ENCODE assay signal across 22 cellular contexts in genomic region chr14:74442757-74443156, GRCh38. TPM values are rescaled to one million over a fixed set of nuclear protein-coding genes. Genes with fewer than 3 reads are reported as not detected.
DNase-seq lines count a peak whose midpoint lies in the region; ATAC-seq, FAIRE-seq and TF ChIP-seq lines count a peak whose summit lies in the region.
"Had no signal": no experiment of that assay in that cellular context is flagged by ENCODE, and none has a peak within 500 bp of the region (broad histone marks: within the 10 kb centered on the region; RNA-seq: fewer than 3 reads in every experiment).

No MANE protein-coding gene starts in this region.

- H3K36me3 Mint-ChIP-seq in endothelial cell (ENCODE audit: low read depth, unreplicated experiment), result no peaks in the 10 kb centered on the region
- no peaks in the 10 kb centered on the region for H3K36me3 Mint-ChIP-seq in activated CD4-positive, alpha-beta T cell treated with anti-CD3 and anti-CD28 coated beads, Interleukin-2, amount 10 ng/mL, durations not matched to agents 24 days and 14 days (ENCODE audit: low read depth)
- H3K36me3 Mint-ChIP-seq: IgD-negative memory B cell had no signal

- no peaks in the 10 kb centered on the region for H3K9me3 Mint-ChIP-seq in endothelial cell (ENCODE audit: unreplicated experiment)
- no peaks in the 10 kb centered on the region for H3K9me3 Mint-ChIP-seq in activated CD4-positive, alpha-beta T cell treated with anti-CD3 and anti-CD28 coated beads, Interleukin-2, amount 10 ng/mL, durations not matched to agents 24 days and 14 days
- H3K9me3 Mint-ChIP-seq: CD4-positive, alpha-beta T cell; IgD-negative memory B cell had no signal

- no peak overlapping the region for H3K4me2 ChIP-seq in HepG2 (ENCODE audit: low read depth, low read length)
- H3K4me2 ChIP-seq in mesendoderm (ENCODE audit: low read length), result no peak overlapping the region
- H3K4me2 ChIP-seq: A549 had no signal

- no peaks in the 10 kb centered on the region for H4K20me1 ChIP-seq in HepG2 (ENCODE audit: insufficient read depth, low read length)

- no peak overlapping the region for H2BK120ac ChIP-seq in mesendoderm (ENCODE audit: low read depth, low read length)

- no peaks in the 10 kb centered on the region for H3K27me3 Mint-ChIP-seq in endothelial cell (ENCODE audit: unreplicated experiment)
- H3K27me3 Mint-ChIP-seq in activated CD4-positive, alpha-beta T cell treated with anti-CD3 and anti-CD28 coated beads, Interleukin-2, amount 10 ng/mL, durations not matched to agents 24 days and 14 days, result peaks cover 20% of the 10 kb centered on the region

- H4K8ac ChIP-seq in mesendoderm (ENCODE audit: low read depth, low read length), result no peak overlapping the region

- CTCF ChIA-PET in HepG2 (lab: Yijun Ruan, JAX; ENCODE audit: low intra/inter-chr PET ratio, low total read pairs), result no interaction called here

- H3K79me2 ChIP-seq in HepG2 (ENCODE audit: insufficient read depth, low read length) (no peaks in the 10 kb centered on the region), mesendoderm (ENCODE audit: control insufficient read depth, insufficient read depth, low read length) (no peaks in the 10 kb centered on the region)

- no peak for TF ChIP-seq EP300 in HepG2 (IDR thresholded peaks at IDR 0.05; ENCODE audit: low read depth in 2 of 2, low read length in 2 of 2)
- TF ChIP-seq EP300 in HepG2 (CRISPR knock-in tag; IDR thresholded peaks at IDR 0.05; ENCODE audit: borderline replicate concordance), result no peak

- peak overlapping the region; percentile 77 for H3K56ac ChIP-seq in mesendoderm (ENCODE audit: low read length)

- peak overlapping the region; percentile 29 for H3K18ac ChIP-seq in mesendoderm (ENCODE audit: low read length)

- TF ChIP-seq RAD21 in liver (IDR thresholded peaks at IDR 0.05) (no peak), HepG2 (CRISPR knock-in tag; IDR thresholded peaks at IDR 0.05) (no peak)

- H4K5ac ChIP-seq in mesendoderm (ENCODE audit: low read length), result no peak overlapping the region

- H3K4me3 ChIP-seq in liver (ENCODE audit: low read depth in 1 of 3, low read length in 3 of 3) (no peak overlapping the region), HepG2 (replicated peaks in 1 of 3; ENCODE audit: insufficient read depth in 1 of 3, low read depth in 2 of 3, low read length in 3 of 3) (no peak overlapping the region), mesendoderm (ENCODE audit: low read length) (no peak overlapping the region), gastrocnemius medialis (no peak overlapping the region)
- H3K4me3 ChIP-seq: A549 had no signal

- BruUV-seq in HepG2 (replicated peaks; lab: Mats Ljungman, UMichigan), result no TSS peak

- POLR2A ChIA-PET in HepG2 (lab: Yijun Ruan, JAX), result no interaction called here

- in situ Hi-C loops in HepG2 (cut with HindIII; ENCODE audit: extremely low pct_ligation_motif_present, low pct_unique_long_range_greater_than_20kb) (no loop called here), gastrocnemius medialis (cut with MboI; ENCODE audit: low sequenced_read_pairs in 4 of 4) (no loop called here)

- H3K36me3 ChIP-seq in liver (ENCODE audit: control insufficient read depth in 4 of 4, insufficient read depth in 3 of 4, low read depth in 1 of 4, low read length in 3 of 4) (no peaks in the 10 kb centered on the region), HepG2 (replicated peaks in 1 of 2; ENCODE audit: control insufficient read depth in 1 of 2, insufficient read depth in 2 of 2, low read length in 2 of 2) (no peaks in the 10 kb centered on the region), mesendoderm (ENCODE audit: control insufficient read depth, insufficient read depth, low read length) (no peaks in the 10 kb centered on the region), gastrocnemius medialis (no peaks in the 10 kb centered on the region)

- intact Hi-C loops in HepG2 (cut with micrococcal nuclease; ENCODE audit: unreplicated experiment) (no loop called here), gastrocnemius medialis (cut with DNase I; ENCODE audit: low total_unique reads) (no loop called here)
- intact Hi-C loops in activated CD4-positive, alpha-beta T cell treated with anti-CD3 and anti-CD28 coated beads, Interleukin-2, amount 10 ng/mL, durations not matched to agents 24 days and 14 days (cut with micrococcal nuclease), result no loop called here

- TF ChIP-seq POLR2A in HepG2 (IDR thresholded peaks at IDR 0.05; ENCODE audit: insufficient read depth in 1 of 2, low read depth in 2 of 2, low read length in 2 of 2) (no peak), gastrocnemius medialis (IDR thresholded peaks at IDR 0.05) (no peak)

- H2AFZ ChIP-seq in HepG2 (ENCODE audit: low read length), result no peak overlapping the region

- no peak overlapping the region for H2AK5ac ChIP-seq in mesendoderm (ENCODE audit: low read length)

- no peaks in the 10 kb centered on the region for H3K79me1 ChIP-seq in mesendoderm (ENCODE audit: low read length)

- no peak for TF ChIP-seq CTCF in liver (IDR thresholded peaks at IDR 0.05; ENCODE audit: low read depth, low read length, missing input control)
- no peak for TF ChIP-seq CTCF in HepG2 (CRISPR knock-in tag; IDR thresholded peaks at IDR 0.05)
- TF ChIP-seq CTCF in endothelial cell (IDR thresholded peaks at IDR 0.05; ENCODE audit: unreplicated experiment), result no peak
- no peak for TF ChIP-seq CTCF in gastrocnemius medialis (IDR thresholded peaks at IDR 0.05 in 4 of 5, conservative IDR thresholded peaks at IDR 0.05 in 1 of 5)

- no peak for DNase-seq in HepG2 (ENCODE audit: low spot score)
- no peak for DNase-seq in endothelial cell (ENCODE audit: low spot score)
- no peak for DNase-seq in mesendoderm
- no peak for DNase-seq in gastrocnemius medialis
- DNase-seq in activated CD4-positive, alpha-beta T cell treated with anti-CD3 and anti-CD28 coated beads, Interleukin-2, amount 10 ng/mL, durations not matched to agents 24 days and 14 days, result no peak
- no peak for DNase-seq in activated CD4-positive, alpha-beta T cell treated with anti-CD3 and anti-CD28 coated beads for 1 hour
- DNase-seq: AML-193; Caco-2; CD4-positive, alpha-beta T cell; HCEC 1CT had no signal

- peak overlapping the region; percentile 12 for H3K27ac Mint-ChIP-seq in endothelial cell (ENCODE audit: unreplicated experiment)
- H3K27ac Mint-ChIP-seq in activated CD4-positive, alpha-beta T cell treated with anti-CD3 and anti-CD28 coated beads, Interleukin-2, amount 10 ng/mL, durations not matched to agents 24 days and 14 days, result no peak overlapping the region
- H3K27ac Mint-ChIP-seq: CD4-positive, alpha-beta T cell; IgD-negative memory B cell had no signal

- H3K4me1 ChIP-seq in liver (ENCODE audit: control insufficient read depth in 4 of 4, insufficient read depth in 4 of 4, low read length in 3 of 4) (peaks cover 0 to 18% (median 6%) of the 10 kb centered on the region in 4 donors), HepG2 (ENCODE audit: insufficient read depth, low read length) (peaks cover 6% of the 10 kb centered on the region), mesendoderm (ENCODE audit: control insufficient read depth, low read depth, low read length) (peaks cover 8% of the 10 kb centered on the region), gastrocnemius medialis (no peaks in the 10 kb centered on the region)
- H3K4me1 ChIP-seq: A549 had no signal

- no peak overlapping the region for H3K23ac ChIP-seq in mesendoderm (ENCODE audit: low read length)

- no peak for ATAC-seq in HepG2
- ATAC-seq in gastrocnemius medialis, result no peak
- ATAC-seq: A549 had no signal

- H3K9ac ChIP-seq in liver (ENCODE audit: low read depth in 1 of 2, low read length in 2 of 2) (no peak overlapping the region), HepG2 (ENCODE audit: insufficient read depth, low read depth, low read length) (no peak overlapping the region), mesendoderm (ENCODE audit: low read length) (no peak overlapping the region)

- H3K4me1 Mint-ChIP-seq in endothelial cell (ENCODE audit: unreplicated experiment), result peaks cover 35% of the 10 kb centered on the region
- no peaks in the 10 kb centered on the region for H3K4me1 Mint-ChIP-seq in activated CD4-positive, alpha-beta T cell treated with anti-CD3 and anti-CD28 coated beads, Interleukin-2, amount 10 ng/mL, durations not matched to agents 24 days and 14 days
- H3K4me1 Mint-ChIP-seq: IgD-negative memory B cell had no signal

- H2BK15ac ChIP-seq in mesendoderm (replicated peaks; ENCODE audit: low read depth), result no peak overlapping the region

- no peak overlapping the region for H3K27ac ChIP-seq in liver (ENCODE audit: low read depth in 1 of 2, low read length in 2 of 2)
- no peak overlapping the region for H3K27ac ChIP-seq in HepG2 (ENCODE audit: extremely low read length, insufficient read depth, low read length)
- H3K27ac ChIP-seq in mesendoderm (ENCODE audit: low read depth, low read length), result peak overlapping the region; percentile 79
- no peak overlapping the region for H3K27ac ChIP-seq in gastrocnemius medialis
- H3K27ac ChIP-seq: 22Rv1, A549, C4-2B had no signal

- H3K27me3 ChIP-seq in liver (ENCODE audit: control insufficient read depth in 4 of 4, insufficient read depth in 4 of 4, low read length in 3 of 4), result no peaks in the 10 kb centered on the region
- no peaks in the 10 kb centered on the region for H3K27me3 ChIP-seq in HepG2 (ENCODE audit: control insufficient read depth in 1 of 2, insufficient read depth in 2 of 2, low read length in 2 of 2)
- H3K27me3 ChIP-seq in mesendoderm (ENCODE audit: insufficient read depth, low read length, poor library complexity), result no peaks in the 10 kb centered on the region
- H3K27me3 ChIP-seq in gastrocnemius medialis, result no peaks in the 10 kb centered on the region

- H3K4ac ChIP-seq in mesendoderm (ENCODE audit: low read depth, low read length), result no peak overlapping the region

- no peak overlapping the region for H3K4me3 Mint-ChIP-seq in endothelial cell (ENCODE audit: unreplicated experiment)
- H3K4me3 Mint-ChIP-seq in activated CD4-positive, alpha-beta T cell treated with anti-CD3 and anti-CD28 coated beads, Interleukin-2, amount 10 ng/mL, durations not matched to agents 24 days and 14 days, result no peak overlapping the region
- H3K4me3 Mint-ChIP-seq: CD4-positive, alpha-beta T cell; IgD-negative memory B cell had no signal

- no peak for FAIRE-seq in HepG2 (lab: Jason Lieb, UNC)
- FAIRE-seq: A549, D721Med, G401.6, GM12891, GM19239 had no signal

- peak overlapping the region; percentile 61 for H2BK5ac ChIP-seq in mesendoderm (ENCODE audit: low read length)

- H3K9me3 ChIP-seq in liver (ENCODE audit: control insufficient read depth in 4 of 4, low read length in 3 of 4) (no peaks in the 10 kb centered on the region), HepG2 (ENCODE audit: low read length) (no peaks in the 10 kb centered on the region), gastrocnemius medialis (no peaks in the 10 kb centered on the region)
- H3K9me3 ChIP-seq: A549, Caco-2 had no signal

RNA-seq across cellular contexts. Expression of gene SYNDIG1L, which starts 16.7 kb away (rescaled TPM):
- total RNA-seq in liver, result under 1 TPM in 1 of 2 donors, not detected in 1; 0.08 TPM
- polyA plus RNA-seq in liver, result not detected
- not detected in 2 replicates for total RNA-seq in HepG2 (2016; rRNA removed; fragmentation: Illumina TruSeq; extraction: Trizol)
- not detected in 2 replicates for total RNA-seq in HepG2 (2016; cell fraction: cytosol; rRNA removed; fragmentation: Illumina TruSeq; extraction: Trizol; ENCODE audit: low read depth)
- not detected in 2 replicates for total RNA-seq in HepG2 (2016; cell fraction: insoluble cytoplasmic fraction; rRNA removed; fragmentation: Illumina TruSeq; extraction: Trizol)
- not detected in 2 replicates for total RNA-seq in HepG2 (2016; cell fraction: membrane; rRNA removed; fragmentation: Illumina TruSeq; extraction: Trizol)
- not detected in 2 replicates for total RNA-seq in HepG2 (2016; cell fraction: nucleus; rRNA removed; fragmentation: Illumina TruSeq; extraction: Trizol)
- polyA plus RNA-seq in HepG2 (2011; rRNA removed), result 0.04 and 0.10 TPM in 2 replicates
- 0.03 TPM in 1 of 2 replicates, not detected in the other for polyA plus RNA-seq in HepG2 (2011; cell fraction: cytosol; rRNA removed)
- 0.21 and 0.29 TPM in 2 replicates for polyA plus RNA-seq in HepG2 (2011; cell fraction: nucleus; rRNA removed)
- 0.12 TPM in 1 of 2 replicates, not detected in the other for polyA plus RNA-seq in HepG2 (2012)
- not detected in 2 replicates for polyA plus RNA-seq in HepG2 (2016; cell fraction: cytosol; fragmentation: Illumina TruSeq; extraction: Trizol; ENCODE audit: low read depth)
- polyA plus RNA-seq in HepG2 (2016; cell fraction: insoluble cytoplasmic fraction; fragmentation: Illumina TruSeq; extraction: Trizol; ENCODE audit: low read depth), result not detected in 2 replicates
- not detected in 2 replicates for polyA plus RNA-seq in HepG2 (2016; cell fraction: membrane; fragmentation: Illumina TruSeq; extraction: Trizol; ENCODE audit: low read depth)
- polyA plus RNA-seq in HepG2 (2016; cell fraction: nucleus; fragmentation: Illumina TruSeq; extraction: Trizol; ENCODE audit: insufficient read depth, low read depth), result not detected in 2 replicates
- not detected in 2 replicates for polyA minus RNA-seq in HepG2 (2011; rRNA and poly(A)+ RNA removed; ENCODE audit: low replicate concordance)
- not detected in 2 replicates for polyA minus RNA-seq in HepG2 (2011; cell fraction: cytosol; rRNA and poly(A)+ RNA removed)
- not detected in 2 replicates for polyA minus RNA-seq in HepG2 (2011; cell fraction: nucleus; rRNA and poly(A)+ RNA removed)
- 1.1 TPM for total RNA-seq in endothelial cell (ENCODE audit: unreplicated experiment)
- 0.37 TPM for polyA plus RNA-seq in mesendoderm (2013, experiment 1 of 2)
- polyA plus RNA-seq in mesendoderm (2013, experiment 2 of 2), result 0.34 TPM
- total RNA-seq in gastrocnemius medialis, result not detected
- not detected in 2 replicates for total RNA-seq in activated CD4-positive, alpha-beta T cell treated with anti-CD3 and anti-CD28 coated beads, Interleukin-2, amount 10 ng/mL, durations not matched to agents 24 days and 14 days
- total RNA-seq: CD4-positive, alpha-beta T cell; H4; HT-29 had no signal
- polyA plus RNA-seq: A549, BJ, IgD-negative memory B cell had no signal

RNA-seq across cellular contexts. Expression of gene NPC2, which starts 50.3 kb away (rescaled TPM):
- total RNA-seq in liver (100 to 1,000 TPM in 1 of 2 donors, 10 to 100 TPM in 1; 69.7 to 118 TPM), HepG2 (2016; rRNA removed; fragmentation: Illumina TruSeq; extraction: Trizol) (108 and 164 TPM in 2 replicates), endothelial cell (ENCODE audit: unreplicated experiment) (246 TPM), gastrocnemius medialis (100 to 1,000 TPM in 1 of 4 donors, 10 to 100 TPM in 3; 75.9 to 176 (median 92.9) TPM)
- polyA plus RNA-seq in liver (100 to 1,000 TPM in 1 of 2 donors, 10 to 100 TPM in 1; 91.5 to 133 TPM), HepG2 (2011; rRNA removed) (132 and 136 TPM in 2 replicates)
- 97.6 and 98.1 TPM in 2 replicates for total RNA-seq in HepG2 (2016; cell fraction: cytosol; rRNA removed; fragmentation: Illumina TruSeq; extraction: Trizol; ENCODE audit: low read depth)
- 110 and 171 TPM in 2 replicates for total RNA-seq in HepG2 (2016; cell fraction: insoluble cytoplasmic fraction; rRNA removed; fragmentation: Illumina TruSeq; extraction: Trizol)
- 151 and 156 TPM in 2 replicates for total RNA-seq in HepG2 (2016; cell fraction: membrane; rRNA removed; fragmentation: Illumina TruSeq; extraction: Trizol)
- total RNA-seq in HepG2 (2016; cell fraction: nucleus; rRNA removed; fragmentation: Illumina TruSeq; extraction: Trizol), result 133 and 142 TPM in 2 replicates
- polyA plus RNA-seq in HepG2 (2011; cell fraction: cytosol; rRNA removed), result 168 and 213 TPM in 2 replicates
- polyA plus RNA-seq in HepG2 (2011; cell fraction: nucleus; rRNA removed), result 111 and 132 TPM in 2 replicates
- 184 and 188 TPM in 2 replicates for polyA plus RNA-seq in HepG2 (2012)
- 123 and 125 TPM in 2 replicates for polyA plus RNA-seq in HepG2 (2016; cell fraction: cytosol; fragmentation: Illumina TruSeq; extraction: Trizol; ENCODE audit: low read depth)
- 137 and 155 TPM in 2 replicates for polyA plus RNA-seq in HepG2 (2016; cell fraction: insoluble cytoplasmic fraction; fragmentation: Illumina TruSeq; extraction: Trizol; ENCODE audit: low read depth)
- polyA plus RNA-seq in HepG2 (2016; cell fraction: membrane; fragmentation: Illumina TruSeq; extraction: Trizol; ENCODE audit: low read depth), result 181 and 189 TPM in 2 replicates
- 223 and 240 TPM in 2 replicates for polyA plus RNA-seq in HepG2 (2016; cell fraction: nucleus; fragmentation: Illumina TruSeq; extraction: Trizol; ENCODE audit: insufficient read depth, low read depth)
- polyA minus RNA-seq in HepG2 (2011; rRNA and poly(A)+ RNA removed; ENCODE audit: low replicate concordance), result 84.2 and 184 TPM in 2 replicates
- polyA minus RNA-seq in HepG2 (2011; cell fraction: cytosol; rRNA and poly(A)+ RNA removed), result 82.0 and 93.2 TPM in 2 replicates
- 30.8 and 32.4 TPM in 2 replicates for polyA minus RNA-seq in HepG2 (2011; cell fraction: nucleus; rRNA and poly(A)+ RNA removed)
- polyA plus RNA-seq in mesendoderm (2013, experiment 1 of 2), result 266 TPM
- polyA plus RNA-seq in mesendoderm (2013, experiment 2 of 2), result 248 TPM
- total RNA-seq in activated CD4-positive, alpha-beta T cell treated with anti-CD3 and anti-CD28 coated beads, Interleukin-2, amount 10 ng/mL, durations not matched to agents 24 days and 14 days, result 12.3 and 15.5 TPM in 2 replicates

RNA-seq across cellular contexts. Expression of gene ISCA2, which starts 50.8 kb away (rescaled TPM):
- total RNA-seq in liver (10 to 100 TPM in 1 of 2 donors, 1 to 10 TPM in 1; 7.1 to 19.9 TPM), HepG2 (2016; rRNA removed; fragmentation: Illumina TruSeq; extraction: Trizol) (43.4 and 53.0 TPM in 2 replicates), endothelial cell (ENCODE audit: unreplicated experiment) (31.4 TPM), gastrocnemius medialis (10 to 100 TPM in 3 of 4 donors, 1 to 10 TPM in 1; 9.9 to 11.6 (median 11.4) TPM)
- polyA plus RNA-seq in liver (10 to 100 TPM; 11.6 to 35.3 TPM), HepG2 (2011; rRNA removed) (24.8 and 32.1 TPM in 2 replicates)
- 17.5 and 18.2 TPM in 2 replicates for total RNA-seq in HepG2 (2016; cell fraction: cytosol; rRNA removed; fragmentation: Illumina TruSeq; extraction: Trizol; ENCODE audit: low read depth)
- 42.9 and 57.5 TPM in 2 replicates for total RNA-seq in HepG2 (2016; cell fraction: insoluble cytoplasmic fraction; rRNA removed; fragmentation: Illumina TruSeq; extraction: Trizol)
- total RNA-seq in HepG2 (2016; cell fraction: membrane; rRNA removed; fragmentation: Illumina TruSeq; extraction: Trizol), result 23.3 and 26.7 TPM in 2 replicates
- total RNA-seq in HepG2 (2016; cell fraction: nucleus; rRNA removed; fragmentation: Illumina TruSeq; extraction: Trizol), result 21.1 and 23.4 TPM in 2 replicates
- polyA plus RNA-seq in HepG2 (2011; cell fraction: cytosol; rRNA removed), result 24.5 and 27.0 TPM in 2 replicates
- 11.3 and 11.4 TPM in 2 replicates for polyA plus RNA-seq in HepG2 (2011; cell fraction: nucleus; rRNA removed)
- polyA plus RNA-seq in HepG2 (2012), result 18.4 and 18.8 TPM in 2 replicates
- polyA plus RNA-seq in HepG2 (2016; cell fraction: cytosol; fragmentation: Illumina TruSeq; extraction: Trizol; ENCODE audit: low read depth), result 16.6 and 20.0 TPM in 2 replicates
- 55.8 and 67.9 TPM in 2 replicates for polyA plus RNA-seq in HepG2 (2016; cell fraction: insoluble cytoplasmic fraction; fragmentation: Illumina TruSeq; extraction: Trizol; ENCODE audit: low read depth)
- polyA plus RNA-seq in HepG2 (2016; cell fraction: membrane; fragmentation: Illumina TruSeq; extraction: Trizol; ENCODE audit: low read depth), result 20.6 and 24.2 TPM in 2 replicates
- 34.4 and 35.5 TPM in 2 replicates for polyA plus RNA-seq in HepG2 (2016; cell fraction: nucleus; fragmentation: Illumina TruSeq; extraction: Trizol; ENCODE audit: insufficient read depth, low read depth)
- polyA minus RNA-seq in HepG2 (2011; rRNA and poly(A)+ RNA removed; ENCODE audit: low replicate concordance), result 3.1 and 4.4 TPM in 2 replicates
- polyA minus RNA-seq in HepG2 (2011; cell fraction: cytosol; rRNA and poly(A)+ RNA removed), result 5.8 and 7.5 TPM in 2 replicates
- polyA minus RNA-seq in HepG2 (2011; cell fraction: nucleus; rRNA and poly(A)+ RNA removed), result 6.5 and 6.6 TPM in 2 replicates
- 36.8 TPM for polyA plus RNA-seq in mesendoderm (2013, experiment 1 of 2)
- 34.3 TPM for polyA plus RNA-seq in mesendoderm (2013, experiment 2 of 2)
- 20.0 and 20.8 TPM in 2 replicates for total RNA-seq in activated CD4-positive, alpha-beta T cell treated with anti-CD3 and anti-CD28 coated beads, Interleukin-2, amount 10 ng/mL, durations not matched to agents 24 days and 14 days
